ENCODE assay signal across 1 cellular context in genomic region chr15:82046668-82047492, GRCh38.
TF ChIP-seq lines count a peak whose summit lies in the region.

No MANE protein-coding gene starts in this region.

TF ChIP-seq in HepG2, 621 proteins besides CTCF, POLR2A, EP300 and RAD21 (continued from another document and continues in another):
- TF ChIP-seq ARNT2 (CRISPR knock-in tag; IDR thresholded peaks at IDR 0.05; ENCODE audit: low read depth) (peak; percentile 68; the same call in 1 of the 2 replicates), MBD4 (IDR thresholded peaks at IDR 0.05; ENCODE audit: borderline replicate concordance, low read length) (no peak), ZNF451 (CRISPR knock-in tag; IDR thresholded peaks at IDR 0.05) (0 out of 2 replicates have a peak, but pooled peaks have one; percentile 27), NKX3-1 (CRISPR knock-in tag; IDR thresholded peaks at IDR 0.05) (0 out of 2 replicates have a peak, but pooled peaks have one; percentile 48), MYC (CRISPR knock-in tag; IDR thresholded peaks at IDR 0.05; ENCODE audit: borderline replicate concordance) (peak; percentile 62), SMAD1 (CRISPR knock-in tag; IDR thresholded peaks at IDR 0.05; ENCODE audit: borderline replicate concordance, low read depth) (0 out of 2 replicates have a peak, but pooled peaks have one; percentile 37), ZNF101 (CRISPR knock-in tag; IDR thresholded peaks at IDR 0.05; ENCODE audit: borderline replicate concordance, low read depth) (no peak), MED8 (CRISPR knock-in tag; IDR thresholded peaks at IDR 0.05; ENCODE audit: insufficient replicate concordance) (no peak), ZMYM2 (CRISPR knock-in tag; IDR thresholded peaks at IDR 0.05) (peak; percentile 54; the same call in 1 of the 2 replicates), ZNF619 (CRISPR knock-in tag; IDR thresholded peaks at IDR 0.05) (no peak), GABPB1 (CRISPR knock-in tag; IDR thresholded peaks at IDR 0.05) (no peak; the same call in 1 of the 2 replicates), SP2 (CRISPR knock-in tag; IDR thresholded peaks at IDR 0.05) (0 out of 2 replicates have a peak, but pooled peaks have one; percentile 4), ZNF431 (CRISPR knock-in tag; IDR thresholded peaks at IDR 0.05; ENCODE audit: borderline replicate concordance, low read depth) (no peak), PRMT3 (CRISPR knock-in tag; IDR thresholded peaks at IDR 0.05; ENCODE audit: borderline replicate concordance, low read depth) (no peak), TAF1 (CRISPR knock-in tag; IDR thresholded peaks at IDR 0.05) (peak; percentile 42; the same call in 1 of the 2 replicates), ZNF274 (CRISPR knock-in tag; IDR thresholded peaks at IDR 0.05) (no peak), KAT8 (CRISPR knock-in tag; IDR thresholded peaks at IDR 0.05) (no peak), ZNF34 (CRISPR knock-in tag; IDR thresholded peaks at IDR 0.05; ENCODE audit: borderline replicate concordance) (no peak), ZBTB42 (CRISPR knock-in tag; IDR thresholded peaks at IDR 0.05) (no peak), MXD3 (CRISPR knock-in tag; IDR thresholded peaks at IDR 0.05) (no peak; the same call in 1 of the 2 replicates), HES4 (CRISPR knock-in tag; IDR thresholded peaks at IDR 0.05; ENCODE audit: borderline replicate concordance) (no peak), PHF21A (CRISPR knock-in tag; IDR thresholded peaks at IDR 0.05) (peak; percentile 50), ZMYM3 (CRISPR knock-in tag; IDR thresholded peaks at IDR 0.05) (no peak), TCF7L2 (IDR thresholded peaks at IDR 0.05; ENCODE audit: low read depth, low read length) (no peak), ZFP36 (IDR thresholded peaks at IDR 0.05; ENCODE audit: borderline replicate concordance, low read depth, low read length, partially characterized antibody) (no peak), YY1 (IDR thresholded peaks at IDR 0.05; ENCODE audit: insufficient read depth, insufficient replicate concordance, low read depth, low read length) (peak; percentile 21), ZNF556 (CRISPR knock-in tag; IDR thresholded peaks at IDR 0.05; ENCODE audit: borderline replicate concordance) (no peak; the same call in 1 of the 2 replicates), ZNF207 (IDR thresholded peaks at IDR 0.05; ENCODE audit: borderline replicate concordance) (no peak), HNF1A (IDR thresholded peaks at IDR 0.05; ENCODE audit: low read depth) (no peak), HNF1A (CRISPR knock-in tag; IDR thresholded peaks at IDR 0.05; ENCODE audit: borderline replicate concordance) (no peak), ZNF720 (CRISPR knock-in tag; IDR thresholded peaks at IDR 0.05) (no peak), FOXO1 (CRISPR knock-in tag; IDR thresholded peaks at IDR 0.05) (no peak), SATB2 (CRISPR knock-in tag; IDR thresholded peaks at IDR 0.05) (0 out of 2 replicates have a peak, but pooled peaks have one; percentile 45), SP140L (CRISPR knock-in tag; IDR thresholded peaks at IDR 0.05; ENCODE audit: borderline replicate concordance) (no peak), PPARG (CRISPR knock-in tag; conservative IDR thresholded peaks at IDR 0.05) (no peak), ZMAT5 (CRISPR knock-in tag; IDR thresholded peaks at IDR 0.05; ENCODE audit: borderline replicate concordance, low read depth) (no peak), SRSF1 (optimal IDR thresholded peaks at IDR 0.05; ENCODE audit: low read depth, low read length) (no peak), PHB2 (IDR thresholded peaks at IDR 0.05; ENCODE audit: partially characterized antibody) (no peak)
- TF ChIP-seq, protein P1, sequence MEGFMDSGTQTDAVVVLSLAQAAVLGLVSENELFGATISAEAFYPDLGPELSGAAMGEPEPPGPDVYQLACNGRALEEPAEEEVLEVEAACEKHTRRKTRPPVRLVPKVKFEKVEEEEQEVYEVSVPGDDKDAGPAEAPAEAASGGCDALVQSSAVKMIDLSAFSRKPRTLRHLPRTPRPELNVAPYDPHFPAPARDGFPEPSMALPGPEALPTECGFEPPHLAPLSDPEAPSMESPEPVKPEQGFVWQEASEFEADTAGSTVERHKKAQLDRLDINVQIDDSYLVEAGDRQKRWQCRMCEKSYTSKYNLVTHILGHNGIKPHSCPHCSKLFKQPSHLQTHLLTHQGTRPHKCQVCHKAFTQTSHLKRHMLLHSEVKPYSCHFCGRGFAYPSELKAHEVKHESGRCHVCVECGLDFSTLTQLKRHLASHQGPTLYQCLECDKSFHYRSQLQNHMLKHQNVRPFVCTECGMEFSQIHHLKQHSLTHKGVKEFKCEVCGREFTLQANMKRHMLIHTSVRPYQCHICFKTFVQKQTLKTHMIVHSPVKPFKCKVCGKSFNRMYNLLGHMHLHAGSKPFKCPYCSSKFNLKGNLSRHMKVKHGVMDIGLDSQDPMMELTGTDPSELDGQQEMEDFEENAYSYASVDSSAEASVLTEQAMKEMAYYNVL (CRISPR knock-in tag; IDR thresholded peaks at IDR 0.05; ENCODE audit: borderline replicate concordance) = 0 out of 2 replicates have a peak, but pooled peaks have one; percentile 8
- TF ChIP-seq, protein P2, sequence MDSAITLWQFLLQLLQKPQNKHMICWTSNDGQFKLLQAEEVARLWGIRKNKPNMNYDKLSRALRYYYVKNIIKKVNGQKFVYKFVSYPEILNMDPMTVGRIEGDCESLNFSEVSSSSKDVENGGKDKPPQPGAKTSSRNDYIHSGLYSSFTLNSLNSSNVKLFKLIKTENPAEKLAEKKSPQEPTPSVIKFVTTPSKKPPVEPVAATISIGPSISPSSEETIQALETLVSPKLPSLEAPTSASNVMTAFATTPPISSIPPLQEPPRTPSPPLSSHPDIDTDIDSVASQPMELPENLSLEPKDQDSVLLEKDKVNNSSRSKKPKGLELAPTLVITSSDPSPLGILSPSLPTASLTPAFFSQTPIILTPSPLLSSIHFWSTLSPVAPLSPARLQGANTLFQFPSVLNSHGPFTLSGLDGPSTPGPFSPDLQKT (CRISPR knock-in tag; IDR thresholded peaks at IDR 0.05; ENCODE audit: borderline replicate concordance) = no peak
- TF ChIP-seq, protein P3, sequence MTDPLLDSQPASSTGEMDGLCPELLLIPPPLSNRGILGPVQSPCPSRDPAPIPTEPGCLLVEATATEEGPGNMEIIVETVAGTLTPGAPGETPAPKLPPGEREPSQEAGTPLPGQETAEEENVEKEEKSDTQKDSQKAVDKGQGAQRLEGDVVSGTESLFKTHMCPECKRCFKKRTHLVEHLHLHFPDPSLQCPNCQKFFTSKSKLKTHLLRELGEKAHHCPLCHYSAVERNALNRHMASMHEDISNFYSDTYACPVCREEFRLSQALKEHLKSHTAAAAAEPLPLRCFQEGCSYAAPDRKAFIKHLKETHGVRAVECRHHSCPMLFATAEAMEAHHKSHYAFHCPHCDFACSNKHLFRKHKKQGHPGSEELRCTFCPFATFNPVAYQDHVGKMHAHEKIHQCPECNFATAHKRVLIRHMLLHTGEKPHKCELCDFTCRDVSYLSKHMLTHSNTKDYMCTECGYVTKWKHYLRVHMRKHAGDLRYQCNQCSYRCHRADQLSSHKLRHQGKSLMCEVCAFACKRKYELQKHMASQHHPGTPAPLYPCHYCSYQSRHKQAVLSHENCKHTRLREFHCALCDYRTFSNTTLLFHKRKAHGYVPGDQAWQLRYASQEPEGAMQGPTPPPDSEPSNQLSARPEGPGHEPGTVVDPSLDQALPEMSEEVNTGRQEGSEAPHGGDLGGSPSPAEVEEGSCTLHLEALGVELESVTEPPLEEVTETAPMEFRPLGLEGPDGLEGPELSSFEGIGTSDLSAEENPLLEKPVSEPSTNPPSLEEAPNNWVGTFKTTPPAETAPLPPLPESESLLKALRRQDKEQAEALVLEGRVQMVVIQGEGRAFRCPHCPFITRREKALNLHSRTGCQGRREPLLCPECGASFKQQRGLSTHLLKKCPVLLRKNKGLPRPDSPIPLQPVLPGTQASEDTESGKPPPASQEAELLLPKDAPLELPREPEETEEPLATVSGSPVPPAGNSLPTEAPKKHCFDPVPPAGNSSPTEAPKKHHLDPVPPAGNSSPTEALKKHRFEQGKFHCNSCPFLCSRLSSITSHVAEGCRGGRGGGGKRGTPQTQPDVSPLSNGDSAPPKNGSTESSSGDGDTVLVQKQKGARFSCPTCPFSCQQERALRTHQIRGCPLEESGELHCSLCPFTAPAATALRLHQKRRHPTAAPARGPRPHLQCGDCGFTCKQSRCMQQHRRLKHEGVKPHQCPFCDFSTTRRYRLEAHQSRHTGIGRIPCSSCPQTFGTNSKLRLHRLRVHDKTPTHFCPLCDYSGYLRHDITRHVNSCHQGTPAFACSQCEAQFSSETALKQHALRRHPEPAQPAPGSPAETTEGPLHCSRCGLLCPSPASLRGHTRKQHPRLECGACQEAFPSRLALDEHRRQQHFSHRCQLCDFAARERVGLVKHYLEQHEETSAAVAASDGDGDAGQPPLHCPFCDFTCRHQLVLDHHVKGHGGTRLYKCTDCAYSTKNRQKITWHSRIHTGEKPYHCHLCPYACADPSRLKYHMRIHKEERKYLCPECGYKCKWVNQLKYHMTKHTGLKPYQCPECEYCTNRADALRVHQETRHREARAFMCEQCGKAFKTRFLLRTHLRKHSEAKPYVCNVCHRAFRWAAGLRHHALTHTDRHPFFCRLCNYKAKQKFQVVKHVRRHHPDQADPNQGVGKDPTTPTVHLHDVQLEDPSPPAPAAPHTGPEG (CRISPR knock-in tag; IDR thresholded peaks at IDR 0.05) = peak; percentile 94
- TF ChIP-seq, protein P4, sequence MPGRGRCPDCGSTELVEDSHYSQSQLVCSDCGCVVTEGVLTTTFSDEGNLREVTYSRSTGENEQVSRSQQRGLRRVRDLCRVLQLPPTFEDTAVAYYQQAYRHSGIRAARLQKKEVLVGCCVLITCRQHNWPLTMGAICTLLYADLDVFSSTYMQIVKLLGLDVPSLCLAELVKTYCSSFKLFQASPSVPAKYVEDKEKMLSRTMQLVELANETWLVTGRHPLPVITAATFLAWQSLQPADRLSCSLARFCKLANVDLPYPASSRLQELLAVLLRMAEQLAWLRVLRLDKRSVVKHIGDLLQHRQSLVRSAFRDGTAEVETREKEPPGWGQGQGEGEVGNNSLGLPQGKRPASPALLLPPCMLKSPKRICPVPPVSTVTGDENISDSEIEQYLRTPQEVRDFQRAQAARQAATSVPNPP (CRISPR knock-in tag; IDR thresholded peaks at IDR 0.05) = no peak
- TF ChIP-seq, protein P5, sequence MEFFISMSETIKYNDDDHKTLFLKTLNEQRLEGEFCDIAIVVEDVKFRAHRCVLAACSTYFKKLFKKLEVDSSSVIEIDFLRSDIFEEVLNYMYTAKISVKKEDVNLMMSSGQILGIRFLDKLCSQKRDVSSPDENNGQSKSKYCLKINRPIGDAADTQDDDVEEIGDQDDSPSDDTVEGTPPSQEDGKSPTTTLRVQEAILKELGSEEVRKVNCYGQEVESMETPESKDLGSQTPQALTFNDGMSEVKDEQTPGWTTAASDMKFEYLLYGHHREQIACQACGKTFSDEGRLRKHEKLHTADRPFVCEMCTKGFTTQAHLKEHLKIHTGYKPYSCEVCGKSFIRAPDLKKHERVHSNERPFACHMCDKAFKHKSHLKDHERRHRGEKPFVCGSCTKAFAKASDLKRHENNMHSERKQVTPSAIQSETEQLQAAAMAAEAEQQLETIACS (CRISPR knock-in tag; IDR thresholded peaks at IDR 0.05) = peak; percentile 92
- TF ChIP-seq, protein P6, sequence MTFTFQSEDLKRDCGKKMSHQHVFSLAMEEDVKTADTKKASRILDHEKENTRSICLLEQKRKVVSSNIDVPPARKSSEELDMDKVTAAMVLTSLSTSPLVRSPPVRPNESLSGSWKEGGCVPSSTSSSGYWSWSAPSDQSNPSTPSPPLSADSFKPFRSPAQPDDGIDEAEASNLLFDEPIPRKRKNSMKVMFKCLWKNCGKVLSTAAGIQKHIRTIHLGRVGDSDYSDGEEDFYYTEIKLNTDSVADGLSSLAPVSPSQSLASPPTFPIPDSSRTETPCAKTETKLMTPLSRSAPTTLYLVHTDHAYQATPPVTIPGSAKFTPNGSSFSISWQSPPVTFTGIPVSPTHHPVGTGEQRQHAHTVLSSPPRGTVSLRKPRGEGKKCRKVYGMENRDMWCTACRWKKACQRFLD (CRISPR knock-in tag; IDR thresholded peaks at IDR 0.05; ENCODE audit: borderline replicate concordance) = no peak
